Comparison of ENCODE assay signal across 15 cellular contexts in genomic region chr4:169283114-169283509, GRCh38. TPM values are rescaled to one million over a fixed set of nuclear protein-coding genes. Genes with fewer than 3 reads are reported as not detected.
DNase-seq lines count a peak whose midpoint lies in the region; ATAC-seq, FAIRE-seq and TF ChIP-seq lines count a peak whose summit lies in the region.
"Had no signal": no experiment of that assay in that cellular context is flagged by ENCODE, and none has a peak within 500 bp of the region (broad histone marks: within the 10 kb centered on the region; RNA-seq: fewer than 3 reads in every experiment).

No MANE protein-coding gene starts in this region.

- POLR2A ChIA-PET in MCF 10A (lab: Yijun Ruan, JAX) = interaction anchor here (1.1 to 1.4 kb wide), 2 partner anchors 58 to 498 kb away, joined by 3 to 4 read pairs; no protein-coding TSS in a partner anchor

- H3K27ac Mint-ChIP-seq in MCF 10A (ENCODE audit: low read depth, unreplicated experiment) (peak overlapping the region; percentile 76), astrocyte (ENCODE audit: unreplicated experiment) (no peak overlapping the region)

- CTCF ChIA-PET in MCF 10A (lab: Yijun Ruan, JAX) = interaction anchor here (0.6 to 1.3 kb wide), 4 partner anchors 25 to 283 kb away, joined by 3 read pairs; no protein-coding TSS in a partner anchor

- no peaks in the 10 kb centered on the region for H3K79me2 ChIP-seq in astrocyte (ENCODE audit: insufficient read depth, low read length)

- WGBS in transverse colon (ENCODE audit: low coverage in 1 of 2), 2 donors = 64 to 79% methylated on average over 4 of the region's 4 CpGs
- 5 to 8% methylated on average over 4 of the region's 4 CpGs for WGBS in aorta, 2 donors

- H3K9ac ChIP-seq in astrocyte (ENCODE audit: low read length) = peak overlapping the region; percentile 64

- DNase-seq in MCF 10A (ENCODE audit: unreplicated experiment) (peak; percentile 46), breast epithelium (ENCODE audit: low spot score in 2 of 2) (no peak), astrocyte (ENCODE audit: low read depth) (peak; percentile 98), hepatic stellate cell (ENCODE audit: low spot score) (peak; percentile 24), transverse colon (no peak), GM13976 (ENCODE audit: low spot score) (no peak), aorta (no peak)
- DNase-seq in stimulated activated CD4-positive, alpha-beta T cell treated with anti-CD3 and anti-CD28 coated beads, Interleukin-1b, Interleukin-23, amount 100 ng/mL, for 48 hours = no peak
- DNase-seq: body of pancreas, DND-41, KG1, mucosa of descending colon, NCI-H1930, right cardiac atrium had no signal

- TF ChIP-seq EP300 in transverse colon (IDR thresholded peaks at IDR 0.05; ENCODE audit: low read depth) = no peak

- H3K9me3 Mint-ChIP-seq in MCF 10A (ENCODE audit: unreplicated experiment) (no peaks in the 10 kb centered on the region), astrocyte (ENCODE audit: unreplicated experiment) (peaks cover 2% of the 10 kb centered on the region)

- H3K4me1 Mint-ChIP-seq in MCF 10A (ENCODE audit: insufficient read depth, unreplicated experiment) = peaks cover 17% of the 10 kb centered on the region
- H3K4me1 Mint-ChIP-seq in astrocyte (ENCODE audit: low read depth, unreplicated experiment) = peaks cover 6% of the 10 kb centered on the region

- no peaks in the 10 kb centered on the region for H3K36me3 ChIP-seq in breast epithelium
- H3K36me3 ChIP-seq in astrocyte (ENCODE audit: insufficient read depth, low read length) = no peaks in the 10 kb centered on the region
- no peaks in the 10 kb centered on the region for H3K36me3 ChIP-seq in transverse colon
- H3K36me3 ChIP-seq in aorta (ENCODE audit: control insufficient read depth in 1 of 2, insufficient read depth in 2 of 2, low read length in 1 of 2) = no peaks in the 10 kb centered on the region

- H3K4me1 ChIP-seq in breast epithelium (no peaks in the 10 kb centered on the region), astrocyte (ENCODE audit: insufficient read depth, low read length) (peaks cover 13% of the 10 kb centered on the region), transverse colon (no peaks in the 10 kb centered on the region), aorta (ENCODE audit: control insufficient read depth in 1 of 2, insufficient read depth in 2 of 2, low read length in 2 of 2) (no peaks in the 10 kb centered on the region)
- H3K4me1 ChIP-seq: body of pancreas had no signal

- ATAC-seq in aorta (ENCODE audit: low FRiP score) = no peak
- ATAC-seq: body of pancreas, right cardiac atrium had no signal

- H2AFZ ChIP-seq in astrocyte (ENCODE audit: low read depth, low read length) = peak overlapping the region; percentile 9

- TF ChIP-seq CTCF in MCF 10A (IDR thresholded peaks at IDR 0.05; ENCODE audit: unreplicated experiment) (no peak), breast epithelium (IDR thresholded peaks at IDR 0.05) (no peak), astrocyte (IDR thresholded peaks at IDR 0.05; ENCODE audit: insufficient read depth, low read depth, low read length) (no peak), transverse colon (IDR thresholded peaks at IDR 0.05) (no peak), GM13976 (IDR thresholded peaks at IDR 0.05; ENCODE audit: borderline replicate concordance, control extremely low read depth, extremely low read depth, insufficient read depth, missing control alignments) (no peak)

- peak overlapping the region; percentile 68 for H3K4me2 ChIP-seq in astrocyte (ENCODE audit: low read length)

- intact Hi-C loops in MCF 10A (cut with micrococcal nuclease) = no loop called here
- intact Hi-C loops in breast epithelium (cut with DNase I; ENCODE audit: low total_unique reads) = no loop called here
- intact Hi-C loops in transverse colon (cut with DNase I; ENCODE audit: low total_unique reads) = no loop called here
- intact Hi-C loops in aorta (cut with DNase I) = no loop called here

- H3K36me3 Mint-ChIP-seq in MCF 10A (ENCODE audit: insufficient read depth, unreplicated experiment) (no peaks in the 10 kb centered on the region), astrocyte (ENCODE audit: low read depth, unreplicated experiment) (no peaks in the 10 kb centered on the region)

- BruUV-seq in MCF 10A (replicated peaks; lab: Mats Ljungman, UMichigan) = no TSS peak

- H3K4me3 ChIP-seq in breast epithelium (no peak overlapping the region), astrocyte (ENCODE audit: insufficient read depth, low read depth, low read length) (peak overlapping the region; percentile 14), transverse colon (no peak overlapping the region), aorta (ENCODE audit: low read length in 2 of 2) (no peak overlapping the region)
- H3K4me3 ChIP-seq: body of pancreas, mucosa of descending colon had no signal

- TF ChIP-seq POLR2A in breast epithelium (IDR thresholded peaks at IDR 0.05) = no peak
- no peak for TF ChIP-seq POLR2A in transverse colon (IDR thresholded peaks at IDR 0.05)

- H3K4me3 Mint-ChIP-seq in MCF 10A (ENCODE audit: unreplicated experiment) = no peak overlapping the region
- no peak overlapping the region for H3K4me3 Mint-ChIP-seq in astrocyte (ENCODE audit: unreplicated experiment)

- H3K27ac ChIP-seq in breast epithelium = peak overlapping the region in 1 of 2 donors; percentile 12
- peak overlapping the region; percentile 82 for H3K27ac ChIP-seq in astrocyte (ENCODE audit: low read depth, low read length)
- H3K27ac ChIP-seq in transverse colon = no peak overlapping the region
- no peak overlapping the region for H3K27ac ChIP-seq in aorta (ENCODE audit: low read depth in 1 of 2, low read length in 2 of 2)
- H3K27ac ChIP-seq: body of pancreas had no signal

- in situ Hi-C loops in transverse colon (cut with MboI; ENCODE audit: low pct_ligation_motif_present in 1 of 4, low pct_unique_long_range_greater_than_20kb in 1 of 4, low sequenced_read_pairs in 3 of 4) (no loop called here), GM13976 (cut with MboI; ENCODE audit: low sequenced_read_pairs, unreplicated experiment) (no loop called here)

- no peaks in the 10 kb centered on the region for H4K20me1 ChIP-seq in astrocyte (ENCODE audit: insufficient read depth, low read length)

- H3K27me3 ChIP-seq in breast epithelium (no peaks in the 10 kb centered on the region), astrocyte (ENCODE audit: insufficient read depth, low read length) (no peaks in the 10 kb centered on the region), transverse colon (no peaks in the 10 kb centered on the region), aorta (ENCODE audit: control insufficient read depth in 1 of 2, insufficient read depth in 2 of 2, low read length in 1 of 2) (no peaks in the 10 kb centered on the region)
- H3K27me3 ChIP-seq: body of pancreas had no signal

- H3K9me3 ChIP-seq in breast epithelium (no peaks in the 10 kb centered on the region), astrocyte (ENCODE audit: insufficient read depth, low read depth, low read length) (no peaks in the 10 kb centered on the region), transverse colon (no peaks in the 10 kb centered on the region), aorta (ENCODE audit: control insufficient read depth, low read length) (no peaks in the 10 kb centered on the region)
- H3K9me3 ChIP-seq: body of pancreas, mucosa of descending colon had no signal

- peak; percentile 98 for FAIRE-seq in astrocyte (lab: Jason Lieb, UNC)
- FAIRE-seq: A204.1 had no signal

- H3K27me3 Mint-ChIP-seq in MCF 10A (ENCODE audit: insufficient read depth, unreplicated experiment) (no peaks in the 10 kb centered on the region), astrocyte (ENCODE audit: low read depth, unreplicated experiment) (no peaks in the 10 kb centered on the region)

RNA-seq across cellular contexts. Expression of gene SH3RF1, which starts 12.4 kb away (rescaled TPM):
- total RNA-seq in MCF 10A (2022) = 16.5 and 17.4 TPM in 2 replicates
- total RNA-seq in breast epithelium = 10 to 100 TPM; 20.2 to 37.0 (median 27.9) TPM
- total RNA-seq in astrocyte = 20.8 and 25.9 TPM in 2 replicates
- total RNA-seq in transverse colon = 10 to 100 TPM; 49.0 to 63.4 (median 54.3) TPM
- total RNA-seq in aorta = 10 to 100 TPM; 27.3 to 31.8 TPM
- polyA plus RNA-seq in aorta = 1 to 10 TPM; 7.6 to 8.8 TPM

Comparison
In these comparisons a context has a peak if more than half of its experiments do, and no peak if none do; other contexts are left out.
1. DNase-seq: peak in MCF 10A (single experiment), astrocyte (single experiment) and hepatic stellate cell (single experiment); none in breast epithelium (0 of 2), transverse colon (single experiment), stimulated activated CD4-positive, alpha-beta T cell treated with anti-CD3 and anti-CD28 coated beads, Interleukin-1b, Interleukin-23, amount 100 ng/mL, for 48 hours (single experiment), GM13976 (single experiment) and aorta (0 of 2).